ENCODE assay signal across 27 cellular contexts in the genomic region with DNA sequence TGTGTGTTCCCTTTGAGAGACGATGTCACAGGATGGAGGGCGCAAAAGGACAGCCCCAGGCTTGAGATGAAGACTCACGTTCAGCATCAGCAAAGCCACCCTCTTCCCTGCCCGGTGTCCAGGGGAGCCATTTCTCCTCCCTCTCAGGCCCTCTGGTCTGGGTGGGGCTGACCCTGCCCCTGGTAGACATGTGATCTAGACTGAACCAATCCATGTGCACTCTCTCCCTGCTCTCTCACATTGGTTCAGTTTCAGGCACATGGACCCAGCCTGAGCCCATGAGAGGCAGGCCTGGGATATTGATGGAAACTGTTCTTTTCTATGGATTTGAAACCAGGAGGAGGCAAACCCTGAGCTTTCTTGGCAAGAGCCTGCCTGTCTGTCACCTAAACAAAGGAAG.
"Had no signal": no experiment of that assay in that cellular context is flagged by ENCODE, and none has a peak within 500 bp of the region (broad histone marks: within the 10 kb centered on the region; RNA-seq: fewer than 3 reads in every experiment).

No MANE protein-coding gene starts in this region.

- H3K9me3 Mint-ChIP-seq: dendritic cell treated with granulocyte-macrophage colony-stimulating factor and Interleukin-4, amounts not matched to agents 40 ng/mL and 50 ng/mL, for 4 days; effector memory CD8-positive, alpha-beta T cell; endodermal cell had no signal

- H3K4me3 ChIP-seq: colonic mucosa, esophagus squamous epithelium, gastrocnemius medialis, heart right ventricle, left lung, lower lobe of right lung had no signal

- H3K27ac Mint-ChIP-seq: dendritic cell treated with granulocyte-macrophage colony-stimulating factor and Interleukin-4, amounts not matched to agents 40 ng/mL and 50 ng/mL, for 4 days; effector memory CD8-positive, alpha-beta T cell; endodermal cell; naive B cell had no signal

- DNase-seq: colonic mucosa; cortex of kidney; effector CD8-positive, alpha-beta T cell; effector memory CD8-positive, alpha-beta T cell; endodermal cell; erythroblast; esophagus squamous epithelium; foreskin fibroblast; foreskin melanocyte; gastrocnemius medialis; glutamatergic neuron; head of caudate nucleus; heart right ventricle; hippocampal formation; left cardiac atrium; left lung; left ventricle myocardium superior; lower lobe of right lung; mesenchymal stem cell; midbrain; naive B cell had no signal

- ATAC-seq: effector memory CD8-positive, alpha-beta T cell; esophagus mucosa; gastrocnemius medialis; heart right ventricle; left cardiac atrium; left lung; left ventricle myocardium superior; lower lobe of right lung had no signal

- H3K9me3 ChIP-seq: colonic mucosa, esophagus squamous epithelium, gastrocnemius medialis, left lung, lower lobe of right lung had no signal

- H3K4me3 Mint-ChIP-seq: dendritic cell treated with granulocyte-macrophage colony-stimulating factor and Interleukin-4, amounts not matched to agents 40 ng/mL and 50 ng/mL, for 4 days; effector memory CD8-positive, alpha-beta T cell; endodermal cell had no signal

- FAIRE-seq: endometrium, islet of Langerhans, keratinocyte had no signal

- H3K27me3 Mint-ChIP-seq: dendritic cell treated with granulocyte-macrophage colony-stimulating factor and Interleukin-4, amounts not matched to agents 40 ng/mL and 50 ng/mL, for 4 days had no signal

- H3K4me1 Mint-ChIP-seq: naive B cell had no signal

- H3K27ac ChIP-seq: colonic mucosa, epithelial cell of prostate, esophagus squamous epithelium, gastrocnemius medialis, heart right ventricle, left lung, lower lobe of right lung had no signal

- H3K27me3 ChIP-seq: colonic mucosa had no signal

- H3K4me1 ChIP-seq: colonic mucosa, esophagus squamous epithelium, gastrocnemius medialis, heart right ventricle, left lung, lower lobe of right lung had no signal

- H3K36me3 ChIP-seq: colonic mucosa, esophagus squamous epithelium, gastrocnemius medialis, heart right ventricle, left lung, lower lobe of right lung had no signal
